Comparison of ENCODE assay signal across 29 cellular contexts in the genomic region with DNA sequence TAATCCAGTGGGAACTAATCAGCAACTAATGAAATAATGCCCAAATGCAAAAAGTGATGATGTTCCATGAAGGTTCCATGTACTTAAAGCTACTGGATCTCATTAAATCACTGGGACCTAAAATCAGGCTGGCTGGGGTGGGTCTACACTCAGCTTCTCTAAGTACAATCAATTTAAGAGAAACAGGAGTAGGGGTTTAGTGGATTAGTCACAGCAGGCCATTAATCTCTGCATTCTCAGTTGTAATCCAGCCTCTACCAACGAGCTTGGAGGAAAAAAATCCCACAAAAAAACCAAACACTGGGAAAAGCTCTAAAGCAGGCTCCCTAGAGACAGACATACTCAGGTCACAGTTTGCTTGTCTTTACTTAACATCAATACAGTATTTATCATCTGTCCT. TPM values are rescaled to one million over a fixed set of nuclear protein-coding genes. Genes with fewer than 3 reads are reported as not detected.
"Had no signal": no experiment of that assay in that cellular context is flagged by ENCODE, and none has a peak within 500 bp of the region (broad histone marks: within the 10 kb centered on the region; RNA-seq: fewer than 3 reads in every experiment).

No MANE protein-coding gene starts in this region.

- H3K27me3 ChIP-seq: gastrocnemius medialis, tibial nerve had no signal

- H3K4me3 Mint-ChIP-seq: activated B cell treated with CpG ODN at 0.5 μM for 24 hours; activated CD4-positive, alpha-beta T cell treated with anti-CD3 and anti-CD28 coated beads for 36 hours; activated naive CD8-positive, alpha-beta T cell treated with anti-CD3 and anti-CD28 coated beads for 36 hours; activated T-cell treated with anti-CD3 and anti-CD28 coated beads, Interleukin-2, amount 50 U/mL, for 24 hours; effector memory CD8-positive, alpha-beta T cell; memory B cell; nephron; stimulated activated effector memory CD8-positive, alpha-beta T cell treated with anti-CD3 and anti-CD28 coated beads, Interleukin-12 subunit alpha, Interleukin-12 subunit beta, amount 100 ng/mL, for 72 hours; stimulated activated naive CD8-positive, alpha-beta T cell treated with anti-CD3 and anti-CD28 coated beads, Interleukin-15, amount 100 ng/mL, for 72 hours had no signal

- H3K4me3 ChIP-seq: esophagus squamous epithelium, gastrocnemius medialis, tibial nerve had no signal

- H3K36me3 ChIP-seq: esophagus squamous epithelium, gastrocnemius medialis, tibial nerve had no signal

- H3K36me3 Mint-ChIP-seq: activated naive CD8-positive, alpha-beta T cell treated with anti-CD3 and anti-CD28 coated beads for 36 hours; memory B cell; stimulated activated effector memory CD8-positive, alpha-beta T cell treated with anti-CD3 and anti-CD28 coated beads, Interleukin-12 subunit alpha, Interleukin-12 subunit beta, amount 100 ng/mL, for 72 hours had no signal

- H3K4me1 Mint-ChIP-seq: activated B cell treated with CpG ODN at 0.5 μM for 24 hours; memory B cell; stimulated activated effector memory CD8-positive, alpha-beta T cell treated with anti-CD3 and anti-CD28 coated beads, Interleukin-12 subunit alpha, Interleukin-12 subunit beta, amount 100 ng/mL, for 72 hours had no signal

- H3K27ac ChIP-seq: esophagus squamous epithelium, gastrocnemius medialis, tibial nerve had no signal

- DNase-seq: activated B cell treated with CpG ODN at 0.5 μM for 24 hours; activated CD4-positive, alpha-beta T cell treated with anti-CD3 and anti-CD28 coated beads for 36 hours; activated CD4-positive, alpha-beta T cell treated with anti-CD3 and anti-CD28 coated beads, Interleukin-2, amount 50 U/mL, for 4 hours; activated CD8-positive, alpha-beta memory T cell treated with anti-CD3 and anti-CD28 coated beads for 24 hours; activated CD8-positive, alpha-beta memory T cell treated with anti-CD3 and anti-CD28 coated beads, Interleukin-2, amount 50 U/mL, for 4 hours; activated naive CD4-positive, alpha-beta T cell treated with Interleukin-2 at 50 U/mL for 16 hours; activated naive CD8-positive, alpha-beta T cell treated with anti-CD3 and anti-CD28 coated beads for 36 hours; activated T-cell treated with anti-CD3 and anti-CD28 coated beads, Interleukin-2, amount 50 U/mL, for 24 hours; central memory CD4-positive, alpha-beta T cell; dermis blood vessel endothelial cell; effector memory CD8-positive, alpha-beta T cell; esophagus squamous epithelium; gastrocnemius medialis; hippocampal formation; occipital lobe; posterior cingulate gyrus; small intestine; stimulated activated CD4-positive, alpha-beta T cell treated with anti-CD3 and anti-CD28 coated beads, Interleukin-2, amount 100 ng/mL, for 24 hours; stimulated activated naive CD8-positive, alpha-beta T cell treated with anti-CD3 and anti-CD28 coated beads, Interleukin-15, amount 100 ng/mL, for 72 hours; T1000 had no signal

- H3K27me3 Mint-ChIP-seq: activated B cell treated with CpG ODN at 0.5 μM for 24 hours; activated naive CD8-positive, alpha-beta T cell treated with anti-CD3 and anti-CD28 coated beads for 36 hours; effector memory CD8-positive, alpha-beta T cell; memory B cell; stimulated activated naive CD8-positive, alpha-beta T cell treated with anti-CD3 and anti-CD28 coated beads, Interleukin-15, amount 100 ng/mL, for 72 hours had no signal

- H3K4me1 ChIP-seq: gastrocnemius medialis, tibial nerve had no signal

- ATAC-seq: activated CD4-positive, alpha-beta T cell treated with anti-CD3 and anti-CD28 coated beads for 36 hours; effector memory CD8-positive, alpha-beta T cell; gastrocnemius medialis; sciatic nerve; stimulated activated effector memory CD8-positive, alpha-beta T cell treated with anti-CD3 and anti-CD28 coated beads, Interleukin-12 subunit alpha, Interleukin-12 subunit beta, amount 100 ng/mL, for 72 hours; stimulated activated naive CD8-positive, alpha-beta T cell treated with anti-CD3 and anti-CD28 coated beads, Interleukin-15, amount 100 ng/mL, for 72 hours had no signal

- H3K27ac Mint-ChIP-seq: activated B cell treated with CpG ODN at 0.5 μM for 24 hours; activated CD4-positive, alpha-beta T cell treated with anti-CD3 and anti-CD28 coated beads for 36 hours; activated naive CD8-positive, alpha-beta T cell treated with anti-CD3 and anti-CD28 coated beads for 36 hours; activated T-cell treated with anti-CD3 and anti-CD28 coated beads, Interleukin-2, amount 50 U/mL, for 24 hours; activated T-helper 2 cell treated with anti-CD3 and anti-CD28 coated beads, Interferon-gamma antibody, Interleukin-2, Interleukin-4, amounts not matched to agents 10 μg/mL and 5 μg/mL and 100 μg/mL, durations not matched to agents 14 hours and 24 hours and 36 hours; effector memory CD8-positive, alpha-beta T cell; memory B cell; stimulated activated effector memory CD8-positive, alpha-beta T cell treated with anti-CD3 and anti-CD28 coated beads, Interleukin-12 subunit alpha, Interleukin-12 subunit beta, amount 100 ng/mL, for 72 hours; stimulated activated naive CD8-positive, alpha-beta T cell treated with anti-CD3 and anti-CD28 coated beads, Interleukin-15, amount 100 ng/mL, for 72 hours had no signal

- H3K9me3 Mint-ChIP-seq: activated naive CD8-positive, alpha-beta T cell treated with anti-CD3 and anti-CD28 coated beads for 36 hours; activated T-cell treated with anti-CD3 and anti-CD28 coated beads, Interleukin-2, amount 50 U/mL, for 24 hours; activated T-helper 2 cell treated with anti-CD3 and anti-CD28 coated beads, Interferon-gamma antibody, Interleukin-2, Interleukin-4, amounts not matched to agents 10 μg/mL and 5 μg/mL and 100 μg/mL, durations not matched to agents 14 hours and 24 hours and 36 hours; effector memory CD8-positive, alpha-beta T cell; memory B cell; nephron; stimulated activated naive CD8-positive, alpha-beta T cell treated with anti-CD3 and anti-CD28 coated beads, Interleukin-15, amount 100 ng/mL, for 72 hours had no signal

- H3K9me3 ChIP-seq: esophagus squamous epithelium, gastrocnemius medialis, tibial nerve had no signal

- FAIRE-seq: astrocyte had no signal

RNA-seq across cellular contexts. Expression of a gene that starts 15.0 kb away (rescaled TPM):
- total RNA-seq: activated B cell treated with CpG ODN at 0.5 μM for 24 hours; activated CD4-positive, alpha-beta T cell treated with anti-CD3 and anti-CD28 coated beads for 36 hours; activated naive CD8-positive, alpha-beta T cell treated with anti-CD3 and anti-CD28 coated beads for 36 hours; dermis blood vessel endothelial cell; gastrocnemius medialis; lower leg skin; myocyte; sciatic nerve; tibial nerve had no signal
